In genomic region chr17:64107517-64108235, GRCh38 we compare ENCODE assay signal across 15 cellular contexts. TPM values are rescaled to one million over a fixed set of nuclear protein-coding genes. Genes with fewer than 3 reads are reported as not detected.
A peak's percentile ranks its signal among the peaks of the same experiment; 100 is the strongest.
DNase-seq lines count a peak whose midpoint lies in the region; ATAC-seq and TF ChIP-seq lines count a peak whose summit lies in the region.
"Had no signal": no experiment of that assay in that cellular context is flagged by ENCODE, and none has a peak within 500 bp of the region (broad histone marks: within the 10 kb centered on the region; RNA-seq: fewer than 3 reads in every experiment).

No MANE protein-coding gene starts in this region.

- H3K36me3 ChIP-seq in left lung, result peaks cover 0 to 1% of the 10 kb centered on the region in 2 donors
- H3K36me3 ChIP-seq in HAP-1 (replicated peaks), result no peaks in the 10 kb centered on the region
- H3K36me3 ChIP-seq: SJCRH30 had no signal

- peak overlapping the region; percentile 1 for H3K4me3 Mint-ChIP-seq in CD4-positive, alpha-beta T cell

- POLR2A ChIA-PET in CD4-positive, alpha-beta T cell (lab: Charles Lee), result interaction anchor here (0.9 to 2.6 kb wide), 6 partner anchors 14 to 57 kb away, joined by 3 to 9 read pairs (median 6); partner anchors contain the start of gene ERN1

- H3K27me3 Mint-ChIP-seq in CD4-positive, alpha-beta T cell, result no peaks in the 10 kb centered on the region

- H3K9me3 ChIP-seq in CD4-positive, alpha-beta T cell (ENCODE audit: control insufficient read depth, low read length), result no peaks in the 10 kb centered on the region
- H3K9me3 ChIP-seq in left lung (no peaks in the 10 kb centered on the region), HAP-1 (no peaks in the 10 kb centered on the region)
- H3K9me3 ChIP-seq: SJCRH30 had no signal

- DNase-seq in CD4-positive, alpha-beta T cell, result no peak
- DNase-seq in HL-60 (ENCODE audit: low read depth in 1 of 2, low spot score in 1 of 2) (peak in 1 of 2 experiments; percentile 70), RPMI8226 (peak; percentile 62), left lung (no peak), AG20443 (ENCODE audit: low spot score) (no peak), HAP-1 (ENCODE audit: low spot score in 2 of 2) (no peak), GM13977 (ENCODE audit: low spot score) (no peak)
- DNase-seq: activated CD8-positive, alpha-beta memory T cell treated with anti-CD3 and anti-CD28 coated beads for 24 hours; caudate nucleus; foreskin fibroblast; mesenchymal stem cell; NCI-H1694; SJCRH30 had no signal

- H3K4me1 Mint-ChIP-seq in CD4-positive, alpha-beta T cell (ENCODE audit: low read depth), result peaks cover 77% of the 10 kb centered on the region

- H3K4me1 ChIP-seq in left lung (peaks cover 0 to 57% of the 10 kb centered on the region in 2 donors), HAP-1 (peaks cover 12% of the 10 kb centered on the region)
- H3K4me1 ChIP-seq: SJCRH30 had no signal

- H3K27ac ChIP-seq in CD4-positive, alpha-beta T cell (ENCODE audit: low read depth, low read length), result peak overlapping the region; percentile 26
- H3K27ac ChIP-seq in HL-60 (replicated peaks) (peak overlapping the region; percentile 71), left lung (no peak overlapping the region)
- H3K27ac ChIP-seq: SJCRH30 had no signal

- H3K9me3 Mint-ChIP-seq in CD4-positive, alpha-beta T cell, result no peaks in the 10 kb centered on the region

- peaks cover 17% of the 10 kb centered on the region for H3K36me3 Mint-ChIP-seq in CD4-positive, alpha-beta T cell (ENCODE audit: low read depth)

- CTCF ChIA-PET in CD4-positive, alpha-beta T cell (lab: Charles Lee), result interaction anchor here (1.1 kb wide), 1 partner anchor 44 kb away, joined by 3 read pairs; no protein-coding TSS in a partner anchor

- H3K4me3 ChIP-seq in HL-60 (replicated peaks; ENCODE audit: insufficient read depth, low read length), result no peak overlapping the region
- no peak overlapping the region for H3K4me3 ChIP-seq in left lung
- no peak overlapping the region for H3K4me3 ChIP-seq in HAP-1
- H3K4me3 ChIP-seq: SJCRH30, skin epidermis had no signal

- no peak for TF ChIP-seq CTCF in CD4-positive, alpha-beta T cell (IDR thresholded peaks at IDR 0.05)
- TF ChIP-seq CTCF in HL-60 (IDR thresholded peaks at IDR 0.05; ENCODE audit: insufficient read depth, low read length) (no peak), left lung (IDR thresholded peaks at IDR 0.05) (no peak), GM13977 (IDR thresholded peaks at IDR 0.05; ENCODE audit: extremely low read depth, insufficient read depth, missing control alignments) (no peak)

- ATAC-seq in CD4-positive, alpha-beta T cell (ENCODE audit: poor library complexity), result no peak
- peak; percentile 46 for ATAC-seq in left lung
- no peak for ATAC-seq in GM19463 (IDR thresholded peaks at IDR 0.05; ENCODE audit: unreplicated experiment)

- in situ Hi-C loops in HAP-1 (cut with MboI; ENCODE audit: low sequenced_read_pairs), result no loop called here
- in situ Hi-C loops in GM13977 (cut with MboI; ENCODE audit: low pct_unique_long_range_greater_than_20kb, low sequenced_read_pairs, unreplicated experiment), result no loop called here

- intact Hi-C loops in CD4-positive, alpha-beta T cell (cut with DNase I, micrococcal nuclease), result loop anchor here (1.0 to 2.0 kb wide), 2 partner anchors 12 to 13 kb away; no protein-coding TSS in a partner anchor
- intact Hi-C loops in left lung (cut with DNase I), result no loop called here

- H3K27ac Mint-ChIP-seq in CD4-positive, alpha-beta T cell, result peak overlapping the region; percentile 84

- H3K27me3 ChIP-seq in CD4-positive, alpha-beta T cell (ENCODE audit: control insufficient read depth, insufficient read depth, low read length), result no peaks in the 10 kb centered on the region
- H3K27me3 ChIP-seq in HL-60 (ENCODE audit: insufficient read depth, poor library complexity, severe bottlenecking) (no peaks in the 10 kb centered on the region), left lung (no peaks in the 10 kb centered on the region), HAP-1 (ENCODE audit: low read depth) (no peaks in the 10 kb centered on the region)
- H3K27me3 ChIP-seq: SJCRH30 had no signal

RNA-seq across cellular contexts. Expression of gene ERN1, which starts 22.3 kb away (rescaled TPM):
- total RNA-seq in CD4-positive, alpha-beta T cell, result 10 to 100 TPM; 62.7 to 67.8 TPM
- 10 to 100 TPM; 39.0 to 45.0 TPM for total RNA-seq in left lung

Comparison
In these comparisons a context has a peak if more than half of its experiments do, and no peak if none do; other contexts are left out.
1. H3K27ac ChIP-seq: peak in CD4-positive, alpha-beta T cell (single experiment) and HL-60 (single experiment); none in left lung (0 of 2).
2. intact Hi-C loops: an anchor here in CD4-positive, alpha-beta T cell (1.0 to 2.0 kb wide); none called in left lung.